ENCODE assay signal across 21 cellular contexts in genomic region chr3:155009217-155009616, GRCh38.
A peak's percentile ranks its signal among the peaks of the same experiment; 100 is the strongest.
DNase-seq lines count a peak whose midpoint lies in the region; ATAC-seq, FAIRE-seq and TF ChIP-seq lines count a peak whose summit lies in the region.
"Had no signal": no experiment of that assay in that cellular context is flagged by ENCODE, and none has a peak within 500 bp of the region (broad histone marks: within the 10 kb centered on the region; RNA-seq: fewer than 3 reads in every experiment).

No MANE protein-coding gene starts in this region.

- no peaks in the 10 kb centered on the region for H3K9me3 ChIP-seq in A549
- no peaks in the 10 kb centered on the region for H3K9me3 ChIP-seq in neutrophil
- H3K9me3 ChIP-seq: Caco-2 had no signal

- 31% methylated on average over 2 of the region's 2 CpGs for WGBS in A549 (ENCODE audit: missing lambda C conversion rate)

- no peaks in the 10 kb centered on the region for H3K4me1 ChIP-seq in A549
- H3K4me1 ChIP-seq in neutrophil (ENCODE audit: control insufficient read depth in 1 of 2, insufficient read depth in 1 of 2, low read depth in 1 of 2, low read length in 1 of 2), result peaks cover 11 to 26% of the 10 kb centered on the region in 2 experiments
- H3K4me1 ChIP-seq: Caco-2 had no signal

- TF ChIP-seq EP300 in A549 (IDR thresholded peaks at IDR 0.05), result no peak

- H3K27me3 ChIP-seq in neutrophil, result no peaks in the 10 kb centered on the region
- H3K27me3 ChIP-seq: BLaER1 treated with 17β-estradiol and CSF1 and Interleukin-3, amounts not matched to agents 10 nM and 100 nM had no signal

- TF ChIP-seq CTCF in A549 (IDR thresholded peaks at IDR 0.05) (no peak), neutrophil (IDR thresholded peaks at IDR 0.05) (no peak)

- H3K27ac ChIP-seq in A549 (no peak overlapping the region), neutrophil (peak overlapping the region; percentile 75)
- H3K27ac ChIP-seq: BLaER1 treated with 17β-estradiol and CSF1 and Interleukin-3, amounts not matched to agents 10 nM and 100 nM; C4-2B had no signal

- POLR2A ChIA-PET in A549 (lab: Yijun Ruan, JAX), result no interaction called here

- CTCF ChIA-PET in A549 (lab: Yijun Ruan, JAX), result no interaction called here

- no peak for TF ChIP-seq POLR2A in A549 (IDR thresholded peaks at IDR 0.05; ENCODE audit: low read length)

- TF ChIP-seq RAD21 in A549 (conservative IDR thresholded peaks at IDR 0.05 in 1 of 2, IDR thresholded peaks at IDR 0.05 in 1 of 2), result no peak

- H3K4me3 ChIP-seq in A549 (no peak overlapping the region), neutrophil (ENCODE audit: low read depth in 1 of 2, low read length in 1 of 2) (no peak overlapping the region)
- H3K4me3 ChIP-seq: BLaER1 treated with 17β-estradiol and CSF1 and Interleukin-3, amounts not matched to agents 10 nM and 100 nM; GM12878 had no signal

- DNase-seq in A549 (ENCODE audit: low read depth in 1 of 2, low spot score in 1 of 2) (no peak), OCI-M1 (lab: John Stamatoyannopoulos, UW) (peak; percentile 5), NCI-H1436 (lab: John Stamatoyannopoulos, UW) (no peak), NOMO-1 treated with dmso at 0.1 percent for 144 hours (lab: John Stamatoyannopoulos, UW; ENCODE audit: unreplicated experiment) (no peak)
- DNase-seq: 8988T; Caco-2; Calu3; CD4-positive, alpha-beta T cell; CD8-positive, alpha-beta T cell; DMS79 treated with DMSO at 0.1 percent for 48 hours; GDM1 had no signal

- FAIRE-seq in A549 (lab: Jason Lieb, UNC), result no peak
- FAIRE-seq in G401.6 (lab: Jason Lieb, UNC), result peak; percentile 89
- FAIRE-seq: A204.1, D721Med, GM12878, GM12892, GM18507 had no signal

- no peaks in the 10 kb centered on the region for H3K36me3 ChIP-seq in neutrophil
- H3K36me3 ChIP-seq: BLaER1 treated with 17β-estradiol and CSF1 and Interleukin-3, amounts not matched to agents 10 nM and 100 nM had no signal

- ATAC-seq in A549 (no peak), HG02852 (IDR thresholded peaks at IDR 0.05; ENCODE audit: unreplicated experiment) (no peak)
- ATAC-seq: CD8-positive, alpha-beta T cell; GM12878 had no signal

- H3K4me2 ChIP-seq in A549, result no peak overlapping the region

TF ChIP-seq in A549, 52 proteins besides CTCF, POLR2A, EP300 and RAD21:
- TF ChIP-seq RARB (CRISPR knock-in tag; IDR thresholded peaks at IDR 0.05) (no peak), JUNB (IDR thresholded peaks at IDR 0.05) (no peak), MAFK (IDR thresholded peaks at IDR 0.05; ENCODE audit: partially characterized antibody) (peak; percentile 35)
